In genomic region chr11:65382036-65382803, GRCh38 we compare ENCODE assay signal across 1 cellular context.
TF ChIP-seq lines count a peak whose summit lies in the region.

A gene with protein sequence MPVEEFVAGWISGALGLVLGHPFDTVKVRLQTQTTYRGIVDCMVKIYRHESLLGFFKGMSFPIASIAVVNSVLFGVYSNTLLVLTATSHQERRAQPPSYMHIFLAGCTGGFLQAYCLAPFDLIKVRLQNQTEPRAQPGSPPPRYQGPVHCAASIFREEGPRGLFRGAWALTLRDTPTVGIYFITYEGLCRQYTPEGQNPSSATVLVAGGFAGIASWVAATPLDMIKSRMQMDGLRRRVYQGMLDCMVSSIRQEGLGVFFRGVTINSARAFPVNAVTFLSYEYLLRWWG (minus strand): TSS chr11:65382646. CDS start chr11:65381951, 695 bp downstream.

TF ChIP-seq in K562, 482 proteins besides CTCF, POLR2A, EP300 and RAD21 (continued from another document and continues in another):
- TF ChIP-seq ZNF395 (CRISPR knock-in tag; IDR thresholded peaks at IDR 0.05) (peak; percentile 97), ZNF584 (CRISPR knock-in tag; IDR thresholded peaks at IDR 0.05; ENCODE audit: low read depth) (peak; percentile 93), RREB1 (CRISPR knock-in tag; IDR thresholded peaks at IDR 0.05) (peak; percentile 68), ZC3H4 (CRISPR knock-in tag; IDR thresholded peaks at IDR 0.05; ENCODE audit: borderline replicate concordance) (peak; percentile 71; the same call in 1 of the 2 replicates), TCF7L2 (IDR thresholded peaks at IDR 0.05; ENCODE audit: low read depth, low read length) (no peak), DMBX1 (CRISPR knock-in tag; IDR thresholded peaks at IDR 0.05; ENCODE audit: borderline replicate concordance) (peak; percentile 77; the same call in 1 of the 2 replicates), CBFB (CRISPR knock-in tag; IDR thresholded peaks at IDR 0.05) (peak; percentile 93), FOSL1 (tag; conservative IDR thresholded peaks at IDR 0.05) (peak; percentile 100), MAFK (IDR thresholded peaks at IDR 0.05; ENCODE audit: low read length) (no peak), CAMTA2 (CRISPR knock-in tag; conservative IDR thresholded peaks at IDR 0.05) (0 out of 2 replicates have a peak, but pooled peaks have one; percentile 37), JUN (IDR thresholded peaks at IDR 0.05; ENCODE audit: borderline replicate concordance, low read depth, low read length) (peak; percentile 99), JUN (CRISPR knock-in tag; IDR thresholded peaks at IDR 0.05; ENCODE audit: borderline replicate concordance) (peak; percentile 96), MCM3 (IDR thresholded peaks at IDR 0.05) (no peak), POLR2G (IDR thresholded peaks at IDR 0.05; ENCODE audit: low read depth, low read length) (peak; percentile 96), JUND (IDR thresholded peaks at IDR 0.05; ENCODE audit: borderline replicate concordance, low read depth, low read length) (peak; percentile 100), JUND (tag; IDR thresholded peaks at IDR 0.05; ENCODE audit: borderline replicate concordance, low read depth, low read length) (peak; percentile 99; the same call in 2 of the 3 replicates), ZNF263 (CRISPR knock-in tag; IDR thresholded peaks at IDR 0.05; ENCODE audit: borderline replicate concordance) (peak; percentile 89), AFF1 (IDR thresholded peaks at IDR 0.05; ENCODE audit: low read depth in 1 of 2, partially characterized antibody in 2 of 2) (peak; percentile 14 to 71), ZNF23 (CRISPR knock-in tag; IDR thresholded peaks at IDR 0.05) (no peak), TGIF2 (CRISPR knock-in tag; IDR thresholded peaks at IDR 0.05) (no peak), STAG1 (CRISPR knock-in tag; IDR thresholded peaks at IDR 0.05; ENCODE audit: borderline replicate concordance) (peak; percentile 53), BRF2 (IDR thresholded peaks at IDR 0.05; ENCODE audit: borderline replicate concordance, insufficient read depth, insufficient read length) (no peak), NEUROD1 (IDR thresholded peaks at IDR 0.05; ENCODE audit: borderline replicate concordance, low read depth, low read length, partially characterized antibody) (peak; percentile 80), NFRKB (IDR thresholded peaks at IDR 0.05; ENCODE audit: low read depth) (no peak; the same call in 1 of the 2 replicates), ZBTB12 (CRISPR knock-in tag; IDR thresholded peaks at IDR 0.05) (peak; percentile 38; the same call in 1 of the 2 replicates), NR2F6 (CRISPR knock-in tag; IDR thresholded peaks at IDR 0.05) (no peak), NFE2 (IDR thresholded peaks at IDR 0.05; ENCODE audit: low read depth) (peak; percentile 69), BRD4 (IDR thresholded peaks at IDR 0.05) (no peak)
- TF ChIP-seq, protein P1, sequence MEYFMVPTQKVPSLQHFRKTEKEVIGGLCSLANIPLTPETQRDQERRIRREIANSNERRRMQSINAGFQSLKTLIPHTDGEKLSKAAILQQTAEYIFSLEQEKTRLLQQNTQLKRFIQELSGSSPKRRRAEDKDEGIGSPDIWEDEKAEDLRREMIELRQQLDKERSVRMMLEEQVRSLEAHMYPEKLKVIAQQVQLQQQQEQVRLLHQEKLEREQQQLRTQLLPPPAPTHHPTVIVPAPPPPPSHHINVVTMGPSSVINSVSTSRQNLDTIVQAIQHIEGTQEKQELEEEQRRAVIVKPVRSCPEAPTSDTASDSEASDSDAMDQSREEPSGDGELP (CRISPR knock-in tag; IDR thresholded peaks at IDR 0.05; ENCODE audit: borderline replicate concordance): peak; percentile 88
- TF ChIP-seq, protein P2, sequence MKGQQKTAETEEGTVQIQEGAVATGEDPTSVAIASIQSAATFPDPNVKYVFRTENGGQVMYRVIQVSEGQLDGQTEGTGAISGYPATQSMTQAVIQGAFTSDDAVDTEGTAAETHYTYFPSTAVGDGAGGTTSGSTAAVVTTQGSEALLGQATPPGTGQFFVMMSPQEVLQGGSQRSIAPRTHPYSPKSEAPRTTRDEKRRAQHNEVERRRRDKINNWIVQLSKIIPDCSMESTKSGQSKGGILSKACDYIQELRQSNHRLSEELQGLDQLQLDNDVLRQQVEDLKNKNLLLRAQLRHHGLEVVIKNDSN (CRISPR knock-in tag; IDR thresholded peaks at IDR 0.05): peak; percentile 52
- TF ChIP-seq, protein P3, sequence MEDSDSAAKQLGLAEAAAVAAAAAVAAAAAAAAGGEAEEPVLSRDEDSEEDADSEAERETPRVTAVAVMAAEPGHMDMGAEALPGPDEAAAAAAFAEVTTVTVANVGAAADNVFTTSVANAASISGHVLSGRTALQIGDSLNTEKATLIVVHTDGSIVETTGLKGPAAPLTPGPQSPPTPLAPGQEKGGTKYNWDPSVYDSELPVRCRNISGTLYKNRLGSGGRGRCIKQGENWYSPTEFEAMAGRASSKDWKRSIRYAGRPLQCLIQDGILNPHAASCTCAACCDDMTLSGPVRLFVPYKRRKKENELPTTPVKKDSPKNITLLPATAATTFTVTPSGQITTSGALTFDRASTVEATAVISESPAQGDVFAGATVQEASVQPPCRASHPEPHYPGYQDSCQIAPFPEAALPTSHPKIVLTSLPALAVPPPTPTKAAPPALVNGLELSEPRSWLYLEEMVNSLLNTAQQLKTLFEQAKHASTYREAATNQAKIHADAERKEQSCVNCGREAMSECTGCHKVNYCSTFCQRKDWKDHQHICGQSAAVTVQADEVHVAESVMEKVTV (CRISPR knock-in tag; IDR thresholded peaks at IDR 0.05): peak; percentile 94
- TF ChIP-seq, protein P4, sequence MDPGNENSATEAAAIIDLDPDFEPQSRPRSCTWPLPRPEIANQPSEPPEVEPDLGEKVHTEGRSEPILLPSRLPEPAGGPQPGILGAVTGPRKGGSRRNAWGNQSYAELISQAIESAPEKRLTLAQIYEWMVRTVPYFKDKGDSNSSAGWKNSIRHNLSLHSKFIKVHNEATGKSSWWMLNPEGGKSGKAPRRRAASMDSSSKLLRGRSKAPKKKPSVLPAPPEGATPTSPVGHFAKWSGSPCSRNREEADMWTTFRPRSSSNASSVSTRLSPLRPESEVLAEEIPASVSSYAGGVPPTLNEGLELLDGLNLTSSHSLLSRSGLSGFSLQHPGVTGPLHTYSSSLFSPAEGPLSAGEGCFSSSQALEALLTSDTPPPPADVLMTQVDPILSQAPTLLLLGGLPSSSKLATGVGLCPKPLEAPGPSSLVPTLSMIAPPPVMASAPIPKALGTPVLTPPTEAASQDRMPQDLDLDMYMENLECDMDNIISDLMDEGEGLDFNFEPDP (CRISPR knock-in tag; IDR thresholded peaks at IDR 0.05): 0 out of 2 replicates have a peak, but pooled peaks have one; percentile 6
- TF ChIP-seq, protein P5, sequence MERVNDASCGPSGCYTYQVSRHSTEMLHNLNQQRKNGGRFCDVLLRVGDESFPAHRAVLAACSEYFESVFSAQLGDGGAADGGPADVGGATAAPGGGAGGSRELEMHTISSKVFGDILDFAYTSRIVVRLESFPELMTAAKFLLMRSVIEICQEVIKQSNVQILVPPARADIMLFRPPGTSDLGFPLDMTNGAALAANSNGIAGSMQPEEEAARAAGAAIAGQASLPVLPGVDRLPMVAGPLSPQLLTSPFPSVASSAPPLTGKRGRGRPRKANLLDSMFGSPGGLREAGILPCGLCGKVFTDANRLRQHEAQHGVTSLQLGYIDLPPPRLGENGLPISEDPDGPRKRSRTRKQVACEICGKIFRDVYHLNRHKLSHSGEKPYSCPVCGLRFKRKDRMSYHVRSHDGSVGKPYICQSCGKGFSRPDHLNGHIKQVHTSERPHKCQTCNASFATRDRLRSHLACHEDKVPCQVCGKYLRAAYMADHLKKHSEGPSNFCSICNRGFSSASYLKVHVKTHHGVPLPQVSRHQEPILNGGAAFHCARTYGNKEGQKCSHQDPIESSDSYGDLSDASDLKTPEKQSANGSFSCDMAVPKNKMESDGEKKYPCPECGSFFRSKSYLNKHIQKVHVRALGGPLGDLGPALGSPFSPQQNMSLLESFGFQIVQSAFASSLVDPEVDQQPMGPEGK (CRISPR knock-in tag; IDR thresholded peaks at IDR 0.05; ENCODE audit: borderline replicate concordance): no peak
